ENCODE assay signal across 21 cellular contexts in genomic region chr12:53128780-53129747, GRCh38. TPM values are rescaled to one million over a fixed set of nuclear protein-coding genes. Genes with fewer than 3 reads are reported as not detected.
"Had no signal": no experiment of that assay in that cellular context is flagged by ENCODE, and none has a peak within 500 bp of the region (broad histone marks: within the 10 kb centered on the region; RNA-seq: fewer than 3 reads in every experiment).

No MANE protein-coding gene starts in this region.

- H3K36me3 ChIP-seq: esophagus squamous epithelium, prostate gland, right atrium auricular region, tibial nerve, vagina had no signal

- H3K4me3 Mint-ChIP-seq: activated naive CD4-positive, alpha-beta T cell treated with anti-CD3 and anti-CD28 coated beads, Interleukin-2, amount 50 U/mL, for 24 hours; activated T-cell treated with anti-CD3 and anti-CD28 coated beads, Interleukin-2, amount 50 U/mL, for 72 hours; nephron progenitor cell; stimulated activated naive CD8-positive, alpha-beta T cell treated with anti-CD3 and anti-CD28 coated beads, Interleukin-15, Interleukin-2, amounts not matched to agents 100 ng/mL and 50 ng/mL, for 24 hours had no signal

- H3K9me3 ChIP-seq: esophagus squamous epithelium, prostate gland, right atrium auricular region, tibial nerve, vagina had no signal

- H3K36me3 Mint-ChIP-seq: activated naive CD4-positive, alpha-beta T cell treated with anti-CD3 and anti-CD28 coated beads, Interleukin-2, amount 50 U/mL, for 24 hours had no signal

- DNase-seq: activated CD4-positive, alpha-beta T cell treated with anti-CD3 and anti-CD28 coated beads, Interleukin-2, amount 50 U/mL, for 1 hour; activated gamma-delta T cell; activated T-cell treated with anti-CD3 and anti-CD28 coated beads, Interleukin-2, amount 50 U/mL, for 72 hours; effector CD8-positive, alpha-beta T cell; esophagus squamous epithelium; left cardiac atrium; midbrain; nephron progenitor cell; stimulated activated CD4-positive, alpha-beta T cell treated with anti-CD3 and anti-CD28 coated beads, Interleukin-2, amount 100 ng/mL, for 24 hours; T-helper 1 cell; T1000 had no signal

- H3K4me1 ChIP-seq: esophagus squamous epithelium, prostate gland, right atrium auricular region, tibial nerve, vagina had no signal

- H3K4me3 ChIP-seq: esophagus squamous epithelium, prostate gland, right atrium auricular region, tibial nerve, vagina had no signal

- H3K27me3 ChIP-seq: esophagus squamous epithelium, right atrium auricular region, tibial nerve, vagina had no signal

- H3K27ac Mint-ChIP-seq: activated naive CD4-positive, alpha-beta T cell treated with anti-CD3 and anti-CD28 coated beads, Interleukin-2, amount 50 U/mL, for 24 hours; activated T-cell treated with anti-CD3 and anti-CD28 coated beads, Interleukin-2, amount 50 U/mL, for 72 hours; nephron progenitor cell; stimulated activated naive CD8-positive, alpha-beta T cell treated with anti-CD3 and anti-CD28 coated beads, Interleukin-15, Interleukin-2, amounts not matched to agents 100 ng/mL and 50 ng/mL, for 24 hours had no signal

- H3K27ac ChIP-seq: esophagus squamous epithelium, prostate gland, right atrium auricular region, tibial nerve, vagina had no signal

- ATAC-seq: activated T-cell treated with anti-CD3 and anti-CD28 coated beads, Interleukin-2, amount 50 U/mL, for 72 hours; left cardiac atrium had no signal

- H3K9me3 Mint-ChIP-seq: activated naive CD4-positive, alpha-beta T cell treated with anti-CD3 and anti-CD28 coated beads, Interleukin-2, amount 50 U/mL, for 24 hours; activated T-cell treated with anti-CD3 and anti-CD28 coated beads, Interleukin-2, amount 50 U/mL, for 72 hours; stimulated activated naive CD8-positive, alpha-beta T cell treated with anti-CD3 and anti-CD28 coated beads, Interleukin-15, Interleukin-2, amounts not matched to agents 100 ng/mL and 50 ng/mL, for 24 hours had no signal

RNA-seq across cellular contexts. Expression of gene SOAT2, which starts 25.8 kb away (rescaled TPM):
- total RNA-seq: astrocyte, bronchial epithelial cell, esophagus squamous epithelium, left cardiac atrium, lung microvascular endothelial cell, omental fat pad, right atrium auricular region had no signal
